10 cellular contexts compared by ENCODE assay signal in the genomic region with DNA sequence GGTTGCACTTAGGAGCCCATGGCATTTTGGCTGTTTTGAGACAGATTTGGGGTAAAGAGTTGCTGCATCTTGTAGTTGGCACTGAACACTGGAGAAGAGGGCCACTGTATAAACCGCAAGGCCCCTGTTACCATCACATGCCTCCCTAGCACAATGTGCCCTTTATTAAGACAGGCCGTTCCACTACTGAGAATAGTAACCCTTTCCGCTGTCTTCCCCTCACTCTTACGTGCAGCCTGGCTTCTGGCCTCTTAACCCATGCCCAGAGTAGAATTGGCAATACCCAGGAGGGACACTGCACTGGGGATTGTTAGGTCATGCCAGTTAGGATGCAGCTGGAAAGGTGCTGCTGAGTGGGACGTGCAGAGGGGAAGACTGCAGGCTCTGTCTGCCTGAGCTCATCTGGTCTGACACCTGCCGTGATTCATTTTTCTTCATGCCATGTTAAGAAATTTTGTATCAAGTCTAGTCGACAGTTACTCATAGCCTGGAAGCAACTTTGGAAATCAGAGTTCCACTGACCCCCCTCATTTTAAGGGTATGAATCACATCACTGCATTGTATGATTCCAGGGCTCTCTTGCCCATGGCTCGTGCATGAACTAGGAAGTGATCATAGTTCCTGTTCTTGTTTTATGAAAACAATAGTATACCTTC.
DNase-seq lines count a peak whose midpoint lies in the region; ATAC-seq, FAIRE-seq and TF ChIP-seq lines count a peak whose summit lies in the region.
"Had no signal": no experiment of that assay in that cellular context is flagged by ENCODE, and none has a peak within 500 bp of the region (broad histone marks: within the 10 kb centered on the region; RNA-seq: fewer than 3 reads in every experiment).

No MANE protein-coding gene starts in this region.

- FAIRE-seq in endothelial cell of umbilical vein (lab: Jason Lieb, UNC): peak; percentile 90

- no peaks in the 10 kb centered on the region for H3K9me2 ChIP-seq in PC-9 (ENCODE audit: insufficient read depth)

- H3K9me1 ChIP-seq in endothelial cell of umbilical vein (replicated peaks; ENCODE audit: control insufficient read depth, extremely low read depth, insufficient read depth, low read length): no peaks in the 10 kb centered on the region

- H4K20me1 ChIP-seq in PC-9 (ENCODE audit: insufficient read depth): no peaks in the 10 kb centered on the region
- H4K20me1 ChIP-seq in endothelial cell of umbilical vein (replicated peaks; ENCODE audit: control insufficient read depth, extremely low read depth, insufficient read depth, low read length): no peaks in the 10 kb centered on the region

- peak; percentile 26 to 91 for DNase-seq in PC-9
- DNase-seq in endothelial cell of umbilical vein (ENCODE audit: low read depth, low spot score): peak; percentile 97
- DNase-seq in midbrain (lab: John Stamatoyannopoulos, UW): peak; percentile 89
- no peak for DNase-seq in tibial artery
- no peak for DNase-seq in NK-92 treated with Interleukin-12 subunit alpha and Interleukin-12 subunit beta, amount 100 ng/mL, for 24 hours (lab: John Stamatoyannopoulos, UW)
- DNase-seq in activated naive CD4-positive, alpha-beta T cell (lab: John Stamatoyannopoulos, UW): no peak
- DNase-seq: activated T-cell treated with anti-CD3 and anti-CD28 coated beads for 4 hours, KG1 had no signal

- peak overlapping the region; percentile 58 for H3K27ac ChIP-seq in PC-9
- H3K27ac ChIP-seq in endothelial cell of umbilical vein (ENCODE audit: insufficient read depth, low read depth, low read length): peak overlapping the region; percentile 86
- H3K27ac ChIP-seq in tibial artery: peak overlapping the region; percentile 82 to 87

- H3F3A ChIP-seq in PC-9 (ENCODE audit: insufficient read depth, low read depth): peaks cover 28% of the 10 kb centered on the region

- H3K79me2 ChIP-seq in PC-9 (ENCODE audit: low read depth): no peaks in the 10 kb centered on the region
- peaks cover 30% of the 10 kb centered on the region for H3K79me2 ChIP-seq in endothelial cell of umbilical vein (ENCODE audit: control insufficient read depth, insufficient read depth, low read length)

- no peak for TF ChIP-seq CTCF in PC-9 (conservative IDR thresholded peaks at IDR 0.05)
- TF ChIP-seq CTCF in endothelial cell of umbilical vein (IDR thresholded peaks at IDR 0.05; ENCODE audit: extremely low read depth in 1 of 2, insufficient read depth in 1 of 2, low read depth in 1 of 2, low read length in 2 of 2): no peak
- TF ChIP-seq CTCF in tibial artery (IDR thresholded peaks at IDR 0.05): no peak

- POLR2A ChIA-PET in PC-9 (lab: Charles Lee; ENCODE audit: unreplicated experiment) (interaction anchor here (0.6 kb wide), 2 partner anchors 13 to 121 kb away, joined by 3 read pairs; no protein-coding TSS in a partner anchor), endothelial cell of umbilical vein (lab: Charles Lee) (interaction anchor here (2.3 to 3.3 kb wide), 2 partner anchors 10 to 14 kb away, joined by 6 to 40 read pairs; no protein-coding TSS in a partner anchor)

- dilution Hi-C loops in endothelial cell of umbilical vein (cut with MboI; ENCODE audit: extremely low pct_ligation_motif_present, low sequenced_read_pairs): no loop called here

- no peaks in the 10 kb centered on the region for H3K36me3 ChIP-seq in PC-9 (ENCODE audit: low read depth)
- no peaks in the 10 kb centered on the region for H3K36me3 ChIP-seq in endothelial cell of umbilical vein (ENCODE audit: control insufficient read depth in 2 of 2, extremely low read depth in 1 of 2, insufficient read depth in 2 of 2, low read length in 2 of 2)
- no peaks in the 10 kb centered on the region for H3K36me3 ChIP-seq in tibial artery

- no peak for TF ChIP-seq POLR2A in endothelial cell of umbilical vein (IDR thresholded peaks at IDR 0.05; ENCODE audit: low read depth, low read length)

- ATAC-seq in GM21825 (IDR thresholded peaks at IDR 0.05; ENCODE audit: unreplicated experiment) (no peak), HG03520 (IDR thresholded peaks at IDR 0.05; ENCODE audit: unreplicated experiment) (no peak)

- H3K4me3 ChIP-seq in PC-9: no peak overlapping the region
- H3K4me3 ChIP-seq in endothelial cell of umbilical vein (replicated peaks in 1 of 3; ENCODE audit: insufficient read depth in 1 of 3, low read depth in 1 of 3, low read length in 3 of 3): peak overlapping the region in 1 of 3 experiments; percentile 67
- H3K4me3 ChIP-seq in tibial artery: peak overlapping the region; percentile 43 to 46

- H3K4me1 ChIP-seq in PC-9 (replicated peaks; ENCODE audit: insufficient read depth): peaks cover 47% of the 10 kb centered on the region
- H3K4me1 ChIP-seq in endothelial cell of umbilical vein (ENCODE audit: control insufficient read depth, extremely low read depth, insufficient read depth, low read length): peaks cover 69% of the 10 kb centered on the region
- H3K4me1 ChIP-seq in tibial artery: peaks cover 0 to 89% (median 77%) of the 10 kb centered on the region in 4 donors

- H3K9ac ChIP-seq in endothelial cell of umbilical vein (replicated peaks; ENCODE audit: extremely low read depth, insufficient read depth, low read length): peak overlapping the region; percentile 95

- BruUV-seq in PC-9 (replicated peaks; lab: Mats Ljungman, UMichigan): no TSS peak
- BruUV-seq in endothelial cell of umbilical vein (replicated peaks; lab: Mats Ljungman, UMichigan): TSS peak; percentile 81

- H3K4me2 ChIP-seq in PC-9 (peak overlapping the region; percentile 65), endothelial cell of umbilical vein (ENCODE audit: insufficient read depth, low read length) (peak overlapping the region; percentile 92)

- H3K27me3 ChIP-seq in PC-9 (ENCODE audit: insufficient read depth, low read depth) (no peaks in the 10 kb centered on the region), endothelial cell of umbilical vein (ENCODE audit: control insufficient read depth in 2 of 2, insufficient read depth in 2 of 2, low read length in 2 of 2) (no peaks in the 10 kb centered on the region), tibial artery (no peaks in the 10 kb centered on the region)

- CTCF ChIA-PET in PC-9 (lab: Charles Lee): no interaction called here
- CTCF ChIA-PET in endothelial cell of umbilical vein (lab: Charles Lee): interaction anchor here (1.0 to 6.7 kb wide), 8 partner anchors 9 to 315 kb away, joined by 3 to 91 read pairs (median 4); no protein-coding TSS in a partner anchor

- intact Hi-C loops in PC-9 (cut with micrococcal nuclease; ENCODE audit: unreplicated experiment): loop anchor here (5.0 to 10.0 kb wide), 2 partner anchors 58 to 80 kb away; no protein-coding TSS in a partner anchor
- intact Hi-C loops in endothelial cell of umbilical vein (cut with micrococcal nuclease): loop anchor here (1.0 to 2.0 kb wide), 4 partner anchors 12 to 80 kb away; no protein-coding TSS in a partner anchor
- intact Hi-C loops in tibial artery (cut with DNase I; ENCODE audit: low total_unique reads): loop anchor here (5.0 kb wide), 1 partner anchor 43 kb away; no protein-coding TSS in a partner anchor

- no peaks in the 10 kb centered on the region for H3K9me3 ChIP-seq in PC-9 (ENCODE audit: insufficient read depth, low read depth)
- no peaks in the 10 kb centered on the region for H3K9me3 ChIP-seq in endothelial cell of umbilical vein (replicated peaks; ENCODE audit: control insufficient read depth, insufficient read depth, low read length)
- no peaks in the 10 kb centered on the region for H3K9me3 ChIP-seq in tibial artery

- H2AFZ ChIP-seq in PC-9 (peak overlapping the region; percentile 58; the same call in 1 of the 2 replicates), endothelial cell of umbilical vein (ENCODE audit: low read depth, low read length) (no peak overlapping the region)

TF ChIP-seq in endothelial cell of umbilical vein, 7 proteins besides CTCF, POLR2A, EP300 and RAD21:
- TF ChIP-seq JUN (IDR thresholded peaks at IDR 0.05; ENCODE audit: borderline replicate concordance, insufficient read depth, insufficient read length, low read depth): peak; percentile 86
- TF ChIP-seq EZH2 (IDR thresholded peaks at IDR 0.05; ENCODE audit: borderline replicate concordance, low read depth, low read length, severe bottlenecking): no peak
- peak; percentile 46 for TF ChIP-seq GATA2 (IDR thresholded peaks at IDR 0.05; ENCODE audit: insufficient read depth, insufficient read length, low read depth, low read length)
- TF ChIP-seq FOS (IDR thresholded peaks at IDR 0.05; ENCODE audit: borderline replicate concordance, insufficient read depth, low read length): peak; percentile 99
- peak; percentile 77 for TF ChIP-seq POLR2AphosphoS5 (IDR thresholded peaks at IDR 0.05; ENCODE audit: insufficient read depth, low read depth, low read length)
- no peak for TF ChIP-seq MAX (IDR thresholded peaks at IDR 0.05; ENCODE audit: insufficient read depth, insufficient read length)
- no peak for TF ChIP-seq MYC (IDR thresholded peaks at IDR 0.05; ENCODE audit: low read depth, low read length)

Comparison
In these comparisons a context has a peak if more than half of its experiments do, and no peak if none do; other contexts are left out.
1. DNase-seq: peak in PC-9 (2 of 2), endothelial cell of umbilical vein (single experiment) and midbrain (single experiment); none in tibial artery (0 of 2), NK-92 treated with Interleukin-12 subunit alpha and Interleukin-12 subunit beta, amount 100 ng/mL, for 24 hours (single experiment) and activated naive CD4-positive, alpha-beta T cell (0 of 4).
2. Peak in every context shown above with its lines, with median percentiles within 50 percentile points of each other: H3K27ac ChIP-seq.